In the genomic region with DNA sequence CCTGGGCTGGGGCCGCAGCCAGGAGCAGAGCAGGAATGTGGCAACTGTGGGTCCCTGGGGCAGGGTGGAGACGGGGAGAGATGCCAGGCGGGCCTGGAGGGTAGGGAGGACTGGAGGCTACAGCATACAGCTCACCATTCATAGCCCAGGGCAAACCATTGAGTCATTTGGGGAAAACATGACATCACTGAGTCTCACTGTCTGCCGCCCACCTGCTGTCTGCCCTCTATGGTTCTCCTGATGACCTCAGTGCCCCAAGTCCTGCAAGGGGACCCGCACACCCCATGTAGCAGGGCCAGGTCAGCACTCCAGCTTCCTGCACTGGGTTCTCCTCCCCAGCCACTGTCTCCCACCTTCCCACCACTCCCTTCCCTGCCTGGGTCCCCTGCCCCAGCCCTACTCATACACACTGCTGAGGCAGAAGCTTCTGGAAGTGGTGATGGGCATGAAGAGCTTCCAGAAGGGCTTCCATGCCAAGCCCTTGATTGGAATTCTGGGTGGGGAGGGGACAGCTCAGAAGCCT, we compare ENCODE assay signal across 1 cellular context.
TF ChIP-seq lines count a peak whose summit lies in the region.

No MANE protein-coding gene starts in this region.

TF ChIP-seq in HEK293, 187 proteins besides CTCF, POLR2A, EP300 and RAD21 (continued from another document):
- TF ChIP-seq, protein P1, sequence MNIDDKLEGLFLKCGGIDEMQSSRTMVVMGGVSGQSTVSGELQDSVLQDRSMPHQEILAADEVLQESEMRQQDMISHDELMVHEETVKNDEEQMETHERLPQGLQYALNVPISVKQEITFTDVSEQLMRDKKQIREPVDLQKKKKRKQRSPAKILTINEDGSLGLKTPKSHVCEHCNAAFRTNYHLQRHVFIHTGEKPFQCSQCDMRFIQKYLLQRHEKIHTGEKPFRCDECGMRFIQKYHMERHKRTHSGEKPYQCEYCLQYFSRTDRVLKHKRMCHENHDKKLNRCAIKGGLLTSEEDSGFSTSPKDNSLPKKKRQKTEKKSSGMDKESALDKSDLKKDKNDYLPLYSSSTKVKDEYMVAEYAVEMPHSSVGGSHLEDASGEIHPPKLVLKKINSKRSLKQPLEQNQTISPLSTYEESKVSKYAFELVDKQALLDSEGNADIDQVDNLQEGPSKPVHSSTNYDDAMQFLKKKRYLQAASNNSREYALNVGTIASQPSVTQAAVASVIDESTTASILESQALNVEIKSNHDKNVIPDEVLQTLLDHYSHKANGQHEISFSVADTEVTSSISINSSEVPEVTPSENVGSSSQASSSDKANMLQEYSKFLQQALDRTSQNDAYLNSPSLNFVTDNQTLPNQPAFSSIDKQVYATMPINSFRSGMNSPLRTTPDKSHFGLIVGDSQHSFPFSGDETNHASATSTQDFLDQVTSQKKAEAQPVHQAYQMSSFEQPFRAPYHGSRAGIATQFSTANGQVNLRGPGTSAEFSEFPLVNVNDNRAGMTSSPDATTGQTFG (tag by site-specific recombination; IDR thresholded peaks at IDR 0.05; ENCODE audit: borderline replicate concordance), result no peak
- TF ChIP-seq ZNF621 (tag by site-specific recombination; IDR thresholded peaks at IDR 0.05) (no peak), ZBTB48 (tag by site-specific recombination; IDR thresholded peaks at IDR 0.05) (peak; percentile 66; the same call in 1 of the 2 replicates), ZFP3 (tag by site-specific recombination; IDR thresholded peaks at IDR 0.05; ENCODE audit: low read depth) (no peak), ZIC2 (tag by site-specific recombination; IDR thresholded peaks at IDR 0.05) (peak; percentile 89), PATZ1 (tag by site-specific recombination; IDR thresholded peaks at IDR 0.05) (peak; percentile 82), OSR2 (tag by site-specific recombination; IDR thresholded peaks at IDR 0.05) (peak; percentile 58), ZNF423 (tag by site-specific recombination; IDR thresholded peaks at IDR 0.05) (no peak), ZNF837 (tag by site-specific recombination; IDR thresholded peaks at IDR 0.05) (no peak), ZNF140 (tag by site-specific recombination; IDR thresholded peaks at IDR 0.05) (no peak), ZNF311 (tag by site-specific recombination; IDR thresholded peaks at IDR 0.05; ENCODE audit: borderline replicate concordance) (no peak), TCF7L2 (IDR thresholded peaks at IDR 0.05; ENCODE audit: borderline replicate concordance, low read depth, low read length) (no peak), WT1 (tag by site-specific recombination; IDR thresholded peaks at IDR 0.05) (peak; percentile 27; the same call in 1 of the 2 replicates), ZXDB (tag by site-specific recombination; IDR thresholded peaks at IDR 0.05) (no peak), HIC1 (tag by site-specific recombination; IDR thresholded peaks at IDR 0.05) (peak; percentile 92), ZFHX2 (tag by site-specific recombination; conservative IDR thresholded peaks at IDR 0.05) (peak; percentile 89), ZNF335 (tag by site-specific recombination; conservative IDR thresholded peaks at IDR 0.05) (no peak), KLF1 (tag by site-specific recombination; IDR thresholded peaks at IDR 0.05) (peak; percentile 70)
- TF ChIP-seq, protein P2, sequence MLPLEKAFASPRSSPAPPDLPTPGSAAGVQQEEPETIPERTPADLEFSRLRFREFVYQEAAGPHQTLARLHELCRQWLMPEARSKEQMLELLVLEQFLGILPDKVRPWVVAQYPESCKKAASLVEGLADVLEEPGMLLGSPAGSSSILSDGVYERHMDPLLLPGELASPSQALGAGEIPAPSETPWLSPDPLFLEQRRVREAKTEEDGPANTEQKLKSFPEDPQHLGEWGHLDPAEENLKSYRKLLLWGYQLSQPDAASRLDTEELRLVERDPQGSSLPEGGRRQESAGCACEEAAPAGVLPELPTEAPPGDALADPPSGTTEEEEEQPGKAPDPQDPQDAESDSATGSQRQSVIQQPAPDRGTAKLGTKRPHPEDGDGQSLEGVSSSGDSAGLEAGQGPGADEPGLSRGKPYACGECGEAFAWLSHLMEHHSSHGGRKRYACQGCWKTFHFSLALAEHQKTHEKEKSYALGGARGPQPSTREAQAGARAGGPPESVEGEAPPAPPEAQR (tag by site-specific recombination; IDR thresholded peaks at IDR 0.05), result no peak
- TF ChIP-seq, protein P3, sequence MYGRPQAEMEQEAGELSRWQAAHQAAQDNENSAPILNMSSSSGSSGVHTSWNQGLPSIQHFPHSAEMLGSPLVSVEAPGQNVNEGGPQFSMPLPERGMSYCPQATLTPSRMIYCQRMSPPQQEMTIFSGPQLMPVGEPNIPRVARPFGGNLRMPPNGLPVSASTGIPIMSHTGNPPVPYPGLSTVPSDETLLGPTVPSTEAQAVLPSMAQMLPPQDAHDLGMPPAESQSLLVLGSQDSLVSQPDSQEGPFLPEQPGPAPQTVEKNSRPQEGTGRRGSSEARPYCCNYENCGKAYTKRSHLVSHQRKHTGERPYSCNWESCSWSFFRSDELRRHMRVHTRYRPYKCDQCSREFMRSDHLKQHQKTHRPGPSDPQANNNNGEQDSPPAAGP (tag by site-specific recombination; IDR thresholded peaks at IDR 0.05), result peak; percentile 90
- TF ChIP-seq, protein P4, sequence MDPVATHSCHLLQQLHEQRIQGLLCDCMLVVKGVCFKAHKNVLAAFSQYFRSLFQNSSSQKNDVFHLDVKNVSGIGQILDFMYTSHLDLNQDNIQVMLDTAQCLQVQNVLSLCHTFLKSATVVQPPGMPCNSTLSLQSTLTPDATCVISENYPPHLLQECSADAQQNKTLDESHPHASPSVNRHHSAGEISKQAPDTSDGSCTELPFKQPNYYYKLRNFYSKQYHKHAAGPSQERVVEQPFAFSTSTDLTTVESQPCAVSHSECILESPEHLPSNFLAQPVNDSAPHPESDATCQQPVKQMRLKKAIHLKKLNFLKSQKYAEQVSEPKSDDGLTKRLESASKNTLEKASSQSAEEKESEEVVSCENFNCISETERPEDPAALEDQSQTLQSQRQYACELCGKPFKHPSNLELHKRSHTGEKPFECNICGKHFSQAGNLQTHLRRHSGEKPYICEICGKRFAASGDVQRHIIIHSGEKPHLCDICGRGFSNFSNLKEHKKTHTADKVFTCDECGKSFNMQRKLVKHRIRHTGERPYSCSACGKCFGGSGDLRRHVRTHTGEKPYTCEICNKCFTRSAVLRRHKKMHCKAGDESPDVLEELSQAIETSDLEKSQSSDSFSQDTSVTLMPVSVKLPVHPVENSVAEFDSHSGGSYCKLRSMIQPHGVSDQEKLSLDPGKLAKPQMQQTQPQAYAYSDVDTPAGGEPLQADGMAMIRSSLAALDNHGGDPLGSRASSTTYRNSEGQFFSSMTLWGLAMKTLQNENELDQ (tag by site-specific recombination; IDR thresholded peaks at IDR 0.05; ENCODE audit: low read depth), result no peak
TF ChIP-seq in HEK293: peak in this region for 28.
